ENCODE assay signal across 8 cellular contexts in the genomic region with DNA sequence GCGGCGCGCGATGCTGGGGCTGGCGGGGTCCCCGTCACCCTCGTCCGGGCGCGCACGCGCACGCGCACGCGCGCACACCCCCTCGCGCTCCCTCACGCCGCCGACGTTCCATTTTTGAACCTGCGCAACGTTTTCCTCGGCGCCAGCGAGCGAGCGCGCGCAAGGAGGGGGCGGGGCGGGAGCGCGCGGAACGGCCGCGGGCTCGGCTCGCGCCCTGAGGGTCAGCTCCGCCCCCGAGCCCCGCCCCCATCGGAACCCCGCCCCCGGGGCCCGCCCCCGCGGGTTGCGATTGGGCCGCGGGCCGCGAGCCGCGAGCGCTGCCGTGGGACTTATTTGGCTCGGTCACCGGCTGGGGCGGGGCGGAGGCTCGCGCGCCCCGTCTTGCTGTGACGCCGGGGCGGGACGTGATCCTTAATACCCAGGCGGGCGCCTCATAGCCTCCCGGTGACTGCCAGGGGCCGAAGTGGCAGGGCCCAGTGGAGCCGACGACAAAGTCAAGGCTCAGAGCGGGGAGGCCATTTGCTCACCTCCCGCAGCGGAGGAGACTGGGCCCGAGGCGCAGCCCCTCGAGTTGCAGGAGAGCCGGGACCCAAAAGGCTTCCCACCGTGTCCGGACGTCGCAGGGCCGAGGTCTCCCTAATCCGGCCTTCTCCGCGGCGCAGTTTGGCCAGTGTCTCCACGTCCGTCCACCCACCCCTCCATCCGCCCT. TPM values are rescaled to one million over a fixed set of nuclear protein-coding genes. Genes with fewer than 3 reads are reported as not detected.
DNase-seq lines count a peak whose midpoint lies in the region; ATAC-seq, FAIRE-seq and TF ChIP-seq lines count a peak whose summit lies in the region.

A gene (minus strand): TSS at position 170 of the 709 bp plus-strand sequence. CDS start 236 bp downstream, outside the sequence.

- no peaks in the 10 kb centered on the region for H3K36me3 Mint-ChIP-seq in activated naive CD8-positive, alpha-beta T cell

- in situ Hi-C loops in G401 (cut with HindIII; ENCODE audit: low sequenced_read_pairs) = no loop called here

- H3K27me3 ChIP-seq in pancreas (peaks cover 0 to 3% (median 0%) of the 10 kb centered on the region in 4 donors), tibial artery (no peaks in the 10 kb centered on the region)

- peak; percentile 84 to 94 (median 92) for ATAC-seq in pancreas

- peaks cover 40% of the 10 kb centered on the region for H3K4me1 Mint-ChIP-seq in activated naive CD8-positive, alpha-beta T cell (ENCODE audit: low read depth)

- H3K36me3 ChIP-seq in pancreas = no peaks in the 10 kb centered on the region
- peaks cover 0 to 25% (median 12%) of the 10 kb centered on the region in 3 donors for H3K36me3 ChIP-seq in tibial artery

- FAIRE-seq in pancreas (lab: Jason Lieb, UNC) = no peak

- H3K9me3 ChIP-seq in pancreas (no peaks in the 10 kb centered on the region), tibial artery (no peaks in the 10 kb centered on the region)

- H3K4me3 ChIP-seq in pancreas = peak within 1 kb of the TSS; percentile 74 to 87 (median 80)
- peak within 1 kb of the TSS; percentile 76 to 89 for H3K4me3 ChIP-seq in tibial artery

- no peaks in the 10 kb centered on the region for H3K9me3 Mint-ChIP-seq in activated naive CD8-positive, alpha-beta T cell (ENCODE audit: low read depth)

- no peaks in the 10 kb centered on the region for H3K27me3 Mint-ChIP-seq in activated naive CD8-positive, alpha-beta T cell

- TF ChIP-seq CTCF in pancreas (IDR thresholded peaks at IDR 0.05) (no peak), tibial artery (IDR thresholded peaks at IDR 0.05) (no peak)

- peak within 1 kb of the TSS; percentile 88 for H3K4me3 Mint-ChIP-seq in activated naive CD8-positive, alpha-beta T cell

- H3K4me1 ChIP-seq in pancreas (peaks cover 0 to 9% (median 3%) of the 10 kb centered on the region in 3 donors), tibial artery (peaks cover 0 to 48% (median 39%) of the 10 kb centered on the region in 4 donors)

- DNase-seq in G401 (ENCODE audit: low spot score) (peak; percentile 93), H4 (ENCODE audit: low spot score) (peak; percentile 77), LoVo (ENCODE audit: low spot score) (peak; percentile 91), SKM-1 treated with dmso at 0.1 percent for 144 hours (lab: John Stamatoyannopoulos, UW; ENCODE audit: unreplicated experiment) (peak; percentile 70), head of caudate nucleus (peak; percentile 91 to 97 (median 95)), pancreas (peak; percentile 91 to 98 (median 96)), tibial artery (peak; percentile 96 to 98)

- peak within 1 kb of the TSS; percentile 70 to 91 (median 81) for H3K27ac ChIP-seq in pancreas
- peak within 1 kb of the TSS; percentile 93 to 99 for H3K27ac ChIP-seq in tibial artery

- intact Hi-C loops in head of caudate nucleus (cut with DNase I) = loop anchor here (5.0 kb wide), 1 partner anchor 165 kb away; a partner anchor contains a TSS
- intact Hi-C loops in pancreas (cut with DNase I) = no loop called here
- intact Hi-C loops in tibial artery (cut with DNase I; ENCODE audit: low total_unique reads) = loop anchor here (5.0 kb wide), 1 partner anchor 370 kb away; a partner anchor contains a TSS

- WGBS in pancreas, 2 donors = 1% methylated on average over 51 to 98 of the region's 98 CpGs

- H3K27ac Mint-ChIP-seq in activated naive CD8-positive, alpha-beta T cell = peak within 1 kb of the TSS; percentile 73

RNA-seq across cellular contexts. Expression of the gene that starts here (rescaled TPM):
- total RNA-seq in G401 (2014; rRNA removed; shearing (Covaris generic)) = 7.9 and 9.6 TPM in 2 replicates
- total RNA-seq in H4 (2014; rRNA removed; shearing (Covaris generic)) = 0.37 and 1.7 TPM in 2 replicates
- 10 to 100 TPM; 17.2 to 28.8 (median 22.3) TPM for total RNA-seq in pancreas
- polyA plus RNA-seq in pancreas = 10 to 100 TPM; 28.7 to 44.0 TPM

Comparison
In these comparisons a context has a peak if more than half of its experiments do, and no peak if none do; other contexts are left out.
1. Peak in every context shown above with its lines: DNase-seq, ATAC-seq, H3K4me3 ChIP-seq and H3K27ac ChIP-seq.
2. intact Hi-C loops: an anchor here in head of caudate nucleus (5.0 kb wide) and tibial artery (5.0 kb wide); none called in pancreas.